19 cellular contexts compared by ENCODE assay signal in genomic region chr11:95723353-95723942, GRCh38.
"Had no signal": no experiment of that assay in that cellular context is flagged by ENCODE, and none has a peak within 500 bp of the region (broad histone marks: within the 10 kb centered on the region; RNA-seq: fewer than 3 reads in every experiment).

No MANE protein-coding gene starts in this region.

- H3K4me1 ChIP-seq: colonic mucosa, esophagus squamous epithelium, foreskin keratinocyte, pancreas had no signal

- ATAC-seq: foreskin keratinocyte; left lobe of liver; natural killer cell treated with Interleukin-12 subunit alpha and Interleukin-12 subunit beta and Interleukin-15 and Interleukin-18, amount 100 ng/mL, for 72 hours; right cardiac atrium; stimulated activated effector memory CD8-positive, alpha-beta T cell treated with anti-CD3 and anti-CD28 coated beads, Interleukin-12 subunit alpha, Interleukin-12 subunit beta, amount 100 ng/mL, for 72 hours had no signal

- H3K27me3 ChIP-seq: colonic mucosa, esophagus squamous epithelium, foreskin keratinocyte, tibial artery had no signal

- H3K4me1 Mint-ChIP-seq: stimulated activated effector memory CD8-positive, alpha-beta T cell treated with anti-CD3 and anti-CD28 coated beads, Interleukin-12 subunit alpha, Interleukin-12 subunit beta, amount 100 ng/mL, for 72 hours had no signal

- H3K9me3 Mint-ChIP-seq: natural killer cell treated with Interleukin-12 subunit alpha and Interleukin-12 subunit beta and Interleukin-15 and Interleukin-18, amount 100 ng/mL, for 72 hours; stimulated activated effector memory CD8-positive, alpha-beta T cell treated with anti-CD3 and anti-CD28 coated beads, Interleukin-12 subunit alpha, Interleukin-12 subunit beta, amount 100 ng/mL, for 72 hours; stimulated activated naive CD8-positive, alpha-beta T cell treated with anti-CD3 and anti-CD28 coated beads, Interleukin-15, Interleukin-2, amounts not matched to agents 100 ng/mL and 50 ng/mL, for 24 hours had no signal

- H3K27ac ChIP-seq: colonic mucosa, esophagus squamous epithelium, foreskin keratinocyte, pancreas, tibial artery had no signal

- H3K27ac Mint-ChIP-seq: memory B cell; natural killer cell treated with Interleukin-12 subunit alpha and Interleukin-12 subunit beta and Interleukin-15 and Interleukin-18, amount 100 ng/mL, for 72 hours; progenitor cell of endocrine pancreas; stimulated activated effector memory CD8-positive, alpha-beta T cell treated with anti-CD3 and anti-CD28 coated beads, Interleukin-12 subunit alpha, Interleukin-12 subunit beta, amount 100 ng/mL, for 72 hours; stimulated activated naive CD8-positive, alpha-beta T cell treated with anti-CD3 and anti-CD28 coated beads, Interleukin-15, Interleukin-2, amounts not matched to agents 100 ng/mL and 50 ng/mL, for 24 hours had no signal

- DNase-seq: colonic mucosa; dermis blood vessel endothelial cell; esophagus squamous epithelium; foreskin keratinocyte; hippocampal formation; kidney glomerular epithelial cell; midbrain; occipital lobe; pancreas; stimulated activated CD4-positive, alpha-beta T cell treated with anti-CD3 and anti-CD28 coated beads, Interleukin-4, amount 100 ng/mL, for 1 hour; stimulated activated CD8-positive, alpha-beta memory T cell treated with anti-CD3 and anti-CD28 coated beads, Interleukin-4, amount 100 ng/mL, for 48 hours; tibial artery had no signal

- H3K9me3 ChIP-seq: colonic mucosa, esophagus squamous epithelium, pancreas, tibial artery had no signal

- H3K27me3 Mint-ChIP-seq: memory B cell; stimulated activated naive CD8-positive, alpha-beta T cell treated with anti-CD3 and anti-CD28 coated beads, Interleukin-15, Interleukin-2, amounts not matched to agents 100 ng/mL and 50 ng/mL, for 24 hours had no signal

- H3K36me3 ChIP-seq: colonic mucosa, esophagus squamous epithelium, pancreas, tibial artery had no signal

- H3K4me3 Mint-ChIP-seq: memory B cell; natural killer cell treated with Interleukin-12 subunit alpha and Interleukin-12 subunit beta and Interleukin-15 and Interleukin-18, amount 100 ng/mL, for 72 hours; stimulated activated effector memory CD8-positive, alpha-beta T cell treated with anti-CD3 and anti-CD28 coated beads, Interleukin-12 subunit alpha, Interleukin-12 subunit beta, amount 100 ng/mL, for 72 hours; stimulated activated naive CD8-positive, alpha-beta T cell treated with anti-CD3 and anti-CD28 coated beads, Interleukin-15, Interleukin-2, amounts not matched to agents 100 ng/mL and 50 ng/mL, for 24 hours had no signal

- H3K36me3 Mint-ChIP-seq: natural killer cell treated with Interleukin-12 subunit alpha and Interleukin-12 subunit beta and Interleukin-15 and Interleukin-18, amount 100 ng/mL, for 72 hours; stimulated activated effector memory CD8-positive, alpha-beta T cell treated with anti-CD3 and anti-CD28 coated beads, Interleukin-12 subunit alpha, Interleukin-12 subunit beta, amount 100 ng/mL, for 72 hours had no signal

- H3K4me3 ChIP-seq: colonic mucosa, esophagus squamous epithelium, pancreas, tibial artery had no signal
